ENCODE assay signal across 32 cellular contexts in genomic region chr16:54297154-54297553, GRCh38. TPM values are rescaled to one million over a fixed set of nuclear protein-coding genes. Genes with fewer than 3 reads are reported as not detected.
"Had no signal": no experiment of that assay in that cellular context is flagged by ENCODE, and none has a peak within 500 bp of the region (broad histone marks: within the 10 kb centered on the region; RNA-seq: fewer than 3 reads in every experiment).

No MANE protein-coding gene starts in this region.

- H3K27ac ChIP-seq: adrenal gland, ascending aorta, body of pancreas, brain microvascular endothelial cell, breast epithelium, cardiac muscle cell had no signal

- H3K27me3 ChIP-seq: ascending aorta, body of pancreas, brain microvascular endothelial cell, breast epithelium, cardiac muscle cell had no signal

- H3K9me3 ChIP-seq: adrenal gland, ascending aorta, body of pancreas had no signal

- ATAC-seq: activated naive CD4-positive, alpha-beta T cell treated with anti-CD3 and anti-CD28 coated beads, Interleukin-2, amount 50 U/mL, for 72 hours; activated naive CD8-positive, alpha-beta T cell treated with anti-CD3 and anti-CD28 coated beads, Interleukin-2, amount 50 U/mL, for 24 hours; activated T-cell treated with anti-CD3 and anti-CD28 coated beads, Interleukin-2, amount 50 U/mL, for 4 hours; activated T-cell treated with anti-CD3 and anti-CD28 coated beads, Interleukin-2, amount 50 U/mL, for 72 hours; activated T-helper 17 cell treated with anti-CD3 and anti-CD28 coated beads, Interleukin-2, amount 50 U/mL, for 72 hours; body of pancreas had no signal

- H3K4me3 ChIP-seq: adrenal gland, ascending aorta, body of pancreas, breast epithelium, cardiac muscle cell had no signal

- FAIRE-seq: astrocyte had no signal

- H3K36me3 ChIP-seq: adrenal gland, ascending aorta, brain microvascular endothelial cell, breast epithelium, cardiac muscle cell had no signal

- H3K4me1 ChIP-seq: adrenal gland, ascending aorta, body of pancreas, breast epithelium had no signal

- DNase-seq: activated effector memory CD4-positive, alpha-beta T cell treated with anti-CD3 and anti-CD28 coated beads, Interleukin-2, amount 50 U/mL, for 16 hours; activated effector memory CD4-positive, alpha-beta T cell treated with Interleukin-2 at 50 U/mL for 16 hours; activated gamma-delta T cell; activated gamma-delta T cell treated with Interleukin-2 at 50 U/mL for 16 hours; activated naive CD4-positive, alpha-beta T cell; activated naive CD4-positive, alpha-beta T cell treated with anti-CD3 and anti-CD28 coated beads for 36 hours; activated naive CD4-positive, alpha-beta T cell treated with anti-CD3 and anti-CD28 coated beads, Interleukin-2, amount 10 ng/mL, durations not matched to agents 7 days and 5 days; activated naive CD4-positive, alpha-beta T cell treated with anti-CD3 and anti-CD28 coated beads, Interleukin-2, amount 50 U/mL, for 16 hours; activated naive CD4-positive, alpha-beta T cell treated with Interleukin-2 at 50 U/mL for 16 hours; activated naive CD8-positive, alpha-beta T cell treated with anti-CD3 and anti-CD28 coated beads for 36 hours; activated naive CD8-positive, alpha-beta T cell treated with anti-CD3 and anti-CD28 coated beads, Interleukin-2, amount 10 ng/mL, durations not matched to agents 7 days and 5 days; activated naive CD8-positive, alpha-beta T cell treated with anti-CD3 and anti-CD28 coated beads, Interleukin-2, amount 50 U/mL, for 24 hours; activated T-cell treated with anti-CD3 and anti-CD28 coated beads, Interleukin-2, amount 50 U/mL, for 24 hours; activated T-cell treated with anti-CD3 and anti-CD28 coated beads, Interleukin-2, amount 50 U/mL, for 4 hours; activated T-cell treated with anti-CD3 and anti-CD28 coated beads, Interleukin-2, amount 50 U/mL, for 48 hours; activated T-cell treated with anti-CD3 and anti-CD28 coated beads, Interleukin-2, amount 50 U/mL, for 72 hours; adrenal gland; amniotic stem cell; amygdala; anterior cingulate cortex; aorta; body of pancreas; brain microvascular endothelial cell; caudate nucleus; central memory CD4-positive, alpha-beta T cell; cerebellar nuclear complex had no signal

RNA-seq across cellular contexts. Expression of gene IRX3, which starts 10.6 kb away (rescaled TPM):
- total RNA-seq: activated naive CD4-positive, alpha-beta T cell treated with anti-CD3 and anti-CD28 coated beads for 36 hours; activated naive CD4-positive, alpha-beta T cell treated with anti-CD3 and anti-CD28 coated beads, Interleukin-2, amount 50 U/mL, for 72 hours; activated naive CD8-positive, alpha-beta T cell treated with anti-CD3 and anti-CD28 coated beads for 36 hours; activated naive CD8-positive, alpha-beta T cell treated with anti-CD3 and anti-CD28 coated beads, Interleukin-2, amount 10 ng/mL, durations not matched to agents 7 days and 5 days; activated T-helper 17 cell treated with anti-CD3 and anti-CD28 coated beads, Interleukin-2, amount 50 U/mL, for 72 hours had no signal
